Comparison of ENCODE assay signal across 12 cellular contexts in the genomic region with DNA sequence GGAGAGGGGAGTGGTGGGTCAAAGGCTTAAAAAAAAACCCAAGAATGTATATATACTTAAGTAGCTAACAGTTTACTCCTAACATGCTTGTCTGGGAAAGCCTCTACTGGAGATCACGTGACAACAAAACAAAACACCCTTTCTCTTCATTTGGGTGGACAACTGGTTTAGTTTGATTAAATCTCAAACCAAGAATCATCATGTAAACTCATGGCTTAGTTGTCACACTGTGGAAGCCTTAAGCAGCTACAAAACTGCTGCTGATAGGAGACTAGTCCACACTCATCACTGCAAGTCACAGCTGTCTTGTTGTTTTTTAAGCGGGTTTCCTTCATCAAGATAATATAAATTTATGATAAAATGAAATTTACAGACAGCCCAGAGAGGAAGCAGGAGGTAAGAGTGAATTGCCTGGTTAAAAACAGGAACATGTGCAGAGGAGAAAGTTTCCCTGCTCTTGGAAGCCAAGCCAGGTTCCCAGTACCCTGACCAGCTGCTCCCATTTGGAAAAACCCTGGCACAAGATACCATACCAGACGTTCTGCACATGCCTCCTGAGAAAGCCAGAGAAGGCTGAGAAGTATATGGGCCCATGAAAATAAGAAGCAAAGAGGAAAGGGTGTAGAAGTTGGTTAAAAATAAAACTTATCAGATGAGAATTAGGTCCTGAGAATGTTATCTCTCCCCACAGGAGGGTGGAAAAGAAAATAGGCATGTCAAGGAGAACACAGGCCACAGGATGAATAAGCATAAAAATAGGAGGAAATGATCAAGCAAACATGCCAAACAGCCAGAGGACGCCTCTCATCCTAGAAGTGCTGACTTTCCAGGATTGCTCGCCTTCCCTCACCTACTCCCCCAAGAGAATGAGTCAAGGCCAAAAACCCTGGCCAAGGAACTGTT. TPM values are rescaled to one million over a fixed set of nuclear protein-coding genes. Genes with fewer than 3 reads are reported as not detected.
DNase-seq lines count a peak whose midpoint lies in the region; ATAC-seq and TF ChIP-seq lines count a peak whose summit lies in the region.
"Had no signal": no experiment of that assay in that cellular context is flagged by ENCODE, and none has a peak within 500 bp of the region (broad histone marks: within the 10 kb centered on the region; RNA-seq: fewer than 3 reads in every experiment).

No MANE protein-coding gene starts in this region.

- no peak overlapping the region for H3K4me3 Mint-ChIP-seq in activated T-helper 1 cell treated with anti-CD3 and anti-CD28 coated beads, Interleukin-12 subunit alpha, Interleukin-12 subunit beta, Interleukin-2, Interleukin-4 antibody, amounts not matched to agents 30 ng/mL and 10 ng/mL and 1 ng/mL, durations not matched to agents 14 hours and 24 hours and 36 hours

- H3K4me1 ChIP-seq in body of pancreas = peaks cover 8% of the 10 kb centered on the region
- peaks cover 0 to 20% (median 8%) of the 10 kb centered on the region in 4 donors for H3K4me1 ChIP-seq in transverse colon

- no peak overlapping the region for H3K27ac Mint-ChIP-seq in activated T-helper 1 cell treated with anti-CD3 and anti-CD28 coated beads, Interleukin-12 subunit alpha, Interleukin-12 subunit beta, Interleukin-2, Interleukin-4 antibody, amounts not matched to agents 30 ng/mL and 10 ng/mL and 1 ng/mL, durations not matched to agents 14 hours and 24 hours and 36 hours

- TF ChIP-seq CTCF in body of pancreas (IDR thresholded peaks at IDR 0.05) (no peak), transverse colon (IDR thresholded peaks at IDR 0.05) (no peak)

- H3K36me3 ChIP-seq in body of pancreas (replicated peaks in 1 of 2; ENCODE audit: insufficient read depth in 1 of 2, low read depth in 2 of 2) (no peaks in the 10 kb centered on the region), transverse colon (no peaks in the 10 kb centered on the region)
- H3K36me3 ChIP-seq: lower lobe of right lung, thyroid gland had no signal

- H3K9me3 Mint-ChIP-seq in activated T-helper 1 cell treated with anti-CD3 and anti-CD28 coated beads, Interleukin-12 subunit alpha, Interleukin-12 subunit beta, Interleukin-2, Interleukin-4 antibody, amounts not matched to agents 30 ng/mL and 10 ng/mL and 1 ng/mL, durations not matched to agents 14 hours and 24 hours and 36 hours = no peaks in the 10 kb centered on the region

- H3K4me3 ChIP-seq in body of pancreas = no peak overlapping the region
- H3K4me3 ChIP-seq in transverse colon = no peak overlapping the region
- H3K4me3 ChIP-seq: lower lobe of right lung, thyroid gland had no signal

- H3K27ac ChIP-seq in body of pancreas = no peak overlapping the region
- peak overlapping the region in 3 of 4 donors; percentile 10 to 31 (median 12) for H3K27ac ChIP-seq in transverse colon
- H3K27ac ChIP-seq: lower lobe of right lung, thyroid gland had no signal

- H3K27me3 ChIP-seq in body of pancreas = no peaks in the 10 kb centered on the region
- H3K27me3 ChIP-seq in transverse colon = no peaks in the 10 kb centered on the region
- H3K27me3 ChIP-seq: thyroid gland had no signal

- WGBS in body of pancreas, 2 donors = 41 to 56% methylated on average over 5 of the region's 5 CpGs
- WGBS in transverse colon (ENCODE audit: low coverage in 1 of 2), 2 donors = 30 to 31% methylated on average over 5 of the region's 5 CpGs

- DNase-seq in NCI-H2171 treated with DMSO at 0.1 percent for 48 hours (lab: John Stamatoyannopoulos, UW) (peak; percentile 41), NCI-H2171 (lab: John Stamatoyannopoulos, UW) (no peak), body of pancreas (peak in 1 of 4 donors; percentile 7), iris pigment epithelial cell (ENCODE audit: low read depth) (peak; percentile 22), transverse colon (no peak)
- DNase-seq in activated T-helper 1 cell treated with anti-CD3 and anti-CD28 coated beads, Interleukin-12 subunit alpha, Interleukin-12 subunit beta, Interleukin-2, Interleukin-4 antibody, amounts not matched to agents 30 ng/mL and 10 ng/mL and 1 ng/mL, durations not matched to agents 14 hours and 24 hours and 36 hours (ENCODE audit: low spot score) = no peak
- no peak for DNase-seq in stimulated activated CD4-positive, alpha-beta T cell treated with anti-CD3 and anti-CD28 coated beads, Interleukin-15, amount 100 ng/mL, for 24 hours
- DNase-seq: effector CD8-positive, alpha-beta T cell; lower lobe of right lung; NCI-H1105 treated with DMSO at 0.1 percent for 48 hours; thyroid gland had no signal

- in situ Hi-C loops in transverse colon (cut with MboI; ENCODE audit: low pct_ligation_motif_present in 1 of 4, low pct_unique_long_range_greater_than_20kb in 1 of 4, low sequenced_read_pairs in 3 of 4) = no loop called here

- peaks cover 5% of the 10 kb centered on the region for H3K27me3 Mint-ChIP-seq in activated T-helper 1 cell treated with anti-CD3 and anti-CD28 coated beads, Interleukin-12 subunit alpha, Interleukin-12 subunit beta, Interleukin-2, Interleukin-4 antibody, amounts not matched to agents 30 ng/mL and 10 ng/mL and 1 ng/mL, durations not matched to agents 14 hours and 24 hours and 36 hours (ENCODE audit: insufficient read depth)

- peaks cover 12% of the 10 kb centered on the region for H3K4me1 Mint-ChIP-seq in activated T-helper 1 cell treated with anti-CD3 and anti-CD28 coated beads, Interleukin-12 subunit alpha, Interleukin-12 subunit beta, Interleukin-2, Interleukin-4 antibody, amounts not matched to agents 30 ng/mL and 10 ng/mL and 1 ng/mL, durations not matched to agents 14 hours and 24 hours and 36 hours (ENCODE audit: low read depth)

- no peak for TF ChIP-seq EP300 in transverse colon (IDR thresholded peaks at IDR 0.05; ENCODE audit: low read depth)

- H3K9me3 ChIP-seq in body of pancreas (no peaks in the 10 kb centered on the region), transverse colon (no peaks in the 10 kb centered on the region)
- H3K9me3 ChIP-seq: lower lobe of right lung, thyroid gland had no signal

- peaks cover 17% of the 10 kb centered on the region for H3K36me3 Mint-ChIP-seq in activated T-helper 1 cell treated with anti-CD3 and anti-CD28 coated beads, Interleukin-12 subunit alpha, Interleukin-12 subunit beta, Interleukin-2, Interleukin-4 antibody, amounts not matched to agents 30 ng/mL and 10 ng/mL and 1 ng/mL, durations not matched to agents 14 hours and 24 hours and 36 hours (ENCODE audit: low read depth)

- TF ChIP-seq POLR2A in body of pancreas (IDR thresholded peaks at IDR 0.05) (no peak), transverse colon (IDR thresholded peaks at IDR 0.05) (no peak)

- intact Hi-C loops in body of pancreas (cut with DNase I) = no loop called here
- intact Hi-C loops in transverse colon (cut with DNase I; ENCODE audit: low total_unique reads) = no loop called here
- intact Hi-C loops in activated T-helper 1 cell treated with anti-CD3 and anti-CD28 coated beads, Interleukin-12 subunit alpha, Interleukin-12 subunit beta, Interleukin-2, Interleukin-4 antibody, amounts not matched to agents 30 ng/mL and 10 ng/mL and 1 ng/mL, durations not matched to agents 14 hours and 24 hours and 36 hours (cut with micrococcal nuclease) = no loop called here

- ATAC-seq in body of pancreas (peak; percentile 50), GM21515 (IDR thresholded peaks at IDR 0.05; ENCODE audit: unreplicated experiment) (no peak)

RNA-seq across cellular contexts. Expression of gene EGLN3, which starts 34.0 kb away (rescaled TPM):
- total RNA-seq in body of pancreas (1 to 10 TPM; 2.0 to 7.0 TPM), transverse colon (100 to 1,000 TPM in 1 of 4 donors, 10 to 100 TPM in 3; 10.7 to 125 (median 45.2) TPM)
- total RNA-seq in activated T-helper 1 cell treated with anti-CD3 and anti-CD28 coated beads, Interleukin-12 subunit alpha, Interleukin-12 subunit beta, Interleukin-2, Interleukin-4 antibody, amounts not matched to agents 30 ng/mL and 10 ng/mL and 1 ng/mL, durations not matched to agents 14 hours and 24 hours and 36 hours = 8.7 and 11.2 TPM in 2 replicates

Comparison
In these comparisons a context has a peak if more than half of its experiments do, and no peak if none do; other contexts are left out.
1. DNase-seq: peak in NCI-H2171 treated with DMSO at 0.1 percent for 48 hours (single experiment) and iris pigment epithelial cell (single experiment); none in NCI-H2171 (single experiment), transverse colon (single experiment), activated T-helper 1 cell treated with anti-CD3 and anti-CD28 coated beads, Interleukin-12 subunit alpha, Interleukin-12 subunit beta, Interleukin-2, Interleukin-4 antibody, amounts not matched to agents 30 ng/mL and 10 ng/mL and 1 ng/mL, durations not matched to agents 14 hours and 24 hours and 36 hours (single experiment) and stimulated activated CD4-positive, alpha-beta T cell treated with anti-CD3 and anti-CD28 coated beads, Interleukin-15, amount 100 ng/mL, for 24 hours (single experiment).
2. H3K27ac ChIP-seq: peak in transverse colon (3 of 4); none in body of pancreas (0 of 4).